ENCODE assay signal across 10 cellular contexts in the genomic region with DNA sequence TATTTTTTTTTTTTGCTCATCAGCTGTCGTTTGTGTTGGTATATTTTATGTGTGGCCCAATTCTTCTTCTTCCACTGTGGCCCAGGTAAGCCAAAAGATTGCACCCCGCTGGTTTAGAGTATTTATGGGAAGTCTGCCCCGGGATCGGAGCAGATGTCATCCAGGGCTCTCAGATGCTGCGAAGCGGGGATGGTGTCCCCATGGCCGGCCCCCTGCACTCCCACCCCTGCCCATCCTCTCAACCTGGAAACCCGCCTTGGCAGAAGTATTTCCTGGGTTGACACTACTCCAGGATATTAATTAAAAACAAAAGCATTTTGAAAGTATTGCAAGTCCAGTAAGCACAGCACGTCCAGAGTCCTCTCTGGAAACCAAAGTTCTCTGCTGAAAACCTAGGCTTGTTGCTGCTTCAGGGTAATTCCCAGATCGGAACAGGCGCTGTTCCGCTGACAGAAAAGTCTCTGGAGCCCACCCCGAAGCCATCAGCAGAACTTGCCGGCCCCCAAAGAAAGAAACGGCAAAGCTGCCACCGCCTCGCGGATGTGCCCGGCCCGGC. TPM values are rescaled to one million over a fixed set of nuclear protein-coding genes. Genes with fewer than 3 reads are reported as not detected.
A peak's percentile ranks its signal among the peaks of the same experiment; 100 is the strongest.
DNase-seq lines count a peak whose midpoint lies in the region; ATAC-seq, FAIRE-seq and TF ChIP-seq lines count a peak whose summit lies in the region.
"Had no signal": no experiment of that assay in that cellular context is flagged by ENCODE, and none has a peak within 500 bp of the region (broad histone marks: within the 10 kb centered on the region; RNA-seq: fewer than 3 reads in every experiment).

No MANE protein-coding gene starts in this region.

- peak overlapping the region; percentile 37 for H3K4me3 ChIP-seq in BJ (ENCODE audit: low read depth, low read length)
- peak overlapping the region; percentile 51 for H3K4me3 ChIP-seq in HUES64 (ENCODE audit: low read length)
- H3K4me3 ChIP-seq in esophagus (ENCODE audit: low read depth in 1 of 2, low read length in 2 of 2), result peak overlapping the region; percentile 56 to 65
- peak overlapping the region; percentile 35 to 65 (median 49) for H3K4me3 ChIP-seq in pancreas

- no peak overlapping the region for H3K27ac ChIP-seq in HUES64 (ENCODE audit: low read depth, low read length)
- no peak overlapping the region for H3K27ac ChIP-seq in esophagus (ENCODE audit: low read depth in 2 of 2, low read length in 1 of 2)
- H3K27ac ChIP-seq in pancreas, result no peak overlapping the region

- DNase-seq in BJ (ENCODE audit: low read depth) (no peak), pancreas (no peak), HUDEP-2 (lab: John Stamatoyannopoulos, UW; ENCODE audit: unreplicated experiment in 76 of 76) (no peak)
- DNase-seq: activated CD8-positive, alpha-beta T cell treated with anti-CD3 and anti-CD28 coated beads, Interleukin-2, amount 10 ng/mL, durations not matched to agents 7 days and 5 days; NCI-H446 treated with DMSO at 0.1 percent for 48 hours had no signal

- no peak for FAIRE-seq in pancreas (lab: Jason Lieb, UNC)

- H3K9me3 ChIP-seq in HUES64 (ENCODE audit: insufficient read depth, low read depth, low read length), result no peaks in the 10 kb centered on the region
- peaks cover 0 to 4% of the 10 kb centered on the region in 2 donors for H3K9me3 ChIP-seq in esophagus (ENCODE audit: control insufficient read depth in 2 of 2, insufficient read depth in 1 of 2, low read depth in 1 of 2, low read length in 1 of 2)
- no peaks in the 10 kb centered on the region for H3K9me3 ChIP-seq in pancreas

- intact Hi-C loops in pancreas (cut with DNase I), result no loop called here

- 26% methylated on average over 20 of the region's 20 CpGs for WGBS in HUES64
- WGBS in esophagus, 2 donors, result 41 to 42% methylated on average over 20 of the region's 20 CpGs
- 46 to 61% methylated on average over 20 of the region's 20 CpGs for WGBS in pancreas, 2 donors

- H3K27me3 ChIP-seq in BJ (ENCODE audit: control insufficient read depth, insufficient read depth, low read length) (peaks cover 3% of the 10 kb centered on the region; the same call in 1 of the 2 replicates), HUES64 (ENCODE audit: insufficient read depth, low read length) (peaks cover 47% of the 10 kb centered on the region), esophagus (ENCODE audit: control insufficient read depth in 1 of 2, insufficient read depth in 2 of 2, low read length in 2 of 2) (no peaks in the 10 kb centered on the region), pancreas (no peaks in the 10 kb centered on the region)

- POLR2A ChIA-PET in BJ (lab: Charles Lee), result no interaction called here

- H3K4me1 ChIP-seq in HUES64 (ENCODE audit: insufficient read depth, low read length) (peaks cover 7% of the 10 kb centered on the region; the same call in 1 of the 2 replicates), esophagus (ENCODE audit: control insufficient read depth in 2 of 2, insufficient read depth in 2 of 2, low read length in 1 of 2) (peaks cover 0 to 6% of the 10 kb centered on the region in 2 donors), pancreas (peaks cover 0 to 20% (median 0%) of the 10 kb centered on the region in 3 donors)

- no peak for TF ChIP-seq CTCF in BJ (IDR thresholded peaks at IDR 0.05; ENCODE audit: insufficient read depth, low read depth, low read length)
- no peak for TF ChIP-seq CTCF in pancreas (IDR thresholded peaks at IDR 0.05)

- ATAC-seq in pancreas (no peak), GM18517 (IDR thresholded peaks at IDR 0.05; ENCODE audit: unreplicated experiment) (no peak), GM21360 (IDR thresholded peaks at IDR 0.05; ENCODE audit: unreplicated experiment) (no peak), HG03280 (IDR thresholded peaks at IDR 0.05; ENCODE audit: unreplicated experiment) (no peak)

- H3K36me3 ChIP-seq in BJ (ENCODE audit: control insufficient read depth, insufficient read depth, low read length) (no peaks in the 10 kb centered on the region), HUES64 (ENCODE audit: insufficient read depth, low read length) (no peaks in the 10 kb centered on the region), esophagus (ENCODE audit: control insufficient read depth in 2 of 2, insufficient read depth in 2 of 2, low read length in 1 of 2) (no peaks in the 10 kb centered on the region), pancreas (no peaks in the 10 kb centered on the region)

- peak overlapping the region; percentile 27; the same call in 1 of the 2 replicates for H3K9ac ChIP-seq in HUES64 (ENCODE audit: low read depth, low read length)

- CTCF ChIA-PET in BJ (lab: Yijun Ruan, JAX), result interaction anchor here (0.6 to 1.8 kb wide), 2 partner anchors 75 to 276 kb away, joined by 3 to 5 read pairs; no protein-coding TSS in a partner anchor

RNA-seq across cellular contexts. Expression of a gene that starts 0.8 kb away (rescaled TPM):
- polyA plus RNA-seq in BJ (2011; rRNA removed) (1.4 and 2.0 TPM in 2 replicates), esophagus (1 to 10 TPM in 1 of 2 donors, under 1 TPM in 1; 0.84 to 4.6 TPM), pancreas (10 to 100 TPM in 1 of 2 donors, 1 to 10 TPM in 1; 3.8 to 28.0 TPM)
- polyA minus RNA-seq in BJ (2011; rRNA and poly(A)+ RNA removed), result 2.5 and 2.7 TPM in 2 replicates
- polyA plus RNA-seq in HUES64 (2013, experiment 1 of 2), result 0.45 TPM
- polyA plus RNA-seq in HUES64 (2013, experiment 2 of 2), result 2.5 TPM
- total RNA-seq in pancreas, result 10 to 100 TPM in 3 of 6 donors, 1 to 10 TPM in 3; 7.1 to 33.8 (median 16.5) TPM
